Comparison of ENCODE assay signal across 8 cellular contexts in the genomic region with DNA sequence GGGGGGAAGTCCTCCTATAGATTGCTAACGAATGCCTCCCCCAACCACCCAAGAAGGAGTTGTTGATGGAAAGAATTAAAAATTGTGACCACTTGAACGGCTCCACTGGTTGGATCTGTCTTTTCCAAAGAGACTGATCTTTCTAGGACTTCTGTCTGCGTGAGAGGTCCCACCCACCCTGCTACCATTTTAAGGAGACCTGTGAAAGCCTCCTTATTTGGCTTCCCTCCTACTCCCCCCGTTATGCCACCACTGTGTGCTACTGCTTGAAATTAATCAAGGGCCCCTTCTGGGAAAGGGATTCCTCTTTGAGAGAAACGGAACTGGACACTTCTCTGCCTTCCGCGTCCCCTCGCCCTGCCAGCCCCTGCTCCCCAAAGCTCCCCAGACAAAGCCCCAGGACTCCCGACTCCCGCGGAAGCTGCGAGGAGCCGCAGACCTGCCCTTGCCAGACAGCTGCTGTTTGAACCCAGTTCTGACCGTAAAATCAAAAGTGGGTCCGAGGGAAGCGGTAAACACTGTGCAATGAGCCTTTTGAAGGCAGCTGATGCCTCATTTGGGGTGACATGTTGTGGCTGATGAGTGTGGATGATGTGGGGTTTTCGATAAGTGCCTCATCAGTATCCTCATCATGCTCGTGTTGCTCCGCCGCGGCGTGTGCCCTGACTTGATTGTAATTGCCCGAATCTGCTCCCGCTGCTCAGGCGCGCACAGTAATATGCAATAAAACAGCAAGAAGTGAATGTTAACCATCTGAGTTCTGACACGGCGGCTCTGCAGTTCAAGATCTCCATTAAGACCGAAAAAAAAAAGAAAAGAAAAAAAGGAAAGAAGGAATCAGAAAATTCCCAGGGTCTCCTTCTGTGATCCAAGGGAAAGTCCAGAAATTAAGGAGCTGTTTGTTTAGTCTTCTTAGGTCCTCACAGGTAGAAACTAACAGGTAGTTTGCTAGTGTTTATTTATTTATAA. TPM values are rescaled to one million over a fixed set of nuclear protein-coding genes. Genes with fewer than 3 reads are reported as not detected.
DNase-seq lines count a peak whose midpoint lies in the region; ATAC-seq and TF ChIP-seq lines count a peak whose summit lies in the region.

No MANE protein-coding gene starts in this region.

- peaks cover 51% of the 10 kb centered on the region for H3K27me3 Mint-ChIP-seq in GM23338 (ENCODE audit: insufficient read depth, low read depth, poor library complexity)
- peaks cover 42% of the 10 kb centered on the region for H3K27me3 Mint-ChIP-seq in activated T-helper 1 cell treated with anti-CD3 and anti-CD28 coated beads, Interleukin-12 subunit alpha, Interleukin-12 subunit beta, Interleukin-2, Interleukin-4 antibody, amounts not matched to agents 30 ng/mL and 10 ng/mL and 1 ng/mL, durations not matched to agents 14 hours and 24 hours and 36 hours (ENCODE audit: insufficient read depth)

- H3K4me3 ChIP-seq in GM23338 (peak overlapping the region; percentile 64), iPS-20b (ENCODE audit: low read length) (peak overlapping the region; percentile 63; the same call in 1 of the 2 replicates)

- H3K4me1 Mint-ChIP-seq in GM23338: peaks cover 84% of the 10 kb centered on the region
- H3K4me1 Mint-ChIP-seq in activated T-helper 1 cell treated with anti-CD3 and anti-CD28 coated beads, Interleukin-12 subunit alpha, Interleukin-12 subunit beta, Interleukin-2, Interleukin-4 antibody, amounts not matched to agents 30 ng/mL and 10 ng/mL and 1 ng/mL, durations not matched to agents 14 hours and 24 hours and 36 hours (ENCODE audit: low read depth): peaks cover 8% of the 10 kb centered on the region

- DNase-seq in GM23338 (ENCODE audit: low spot score): peak; percentile 56
- DNase-seq in activated T-helper 1 cell treated with anti-CD3 and anti-CD28 coated beads, Interleukin-12 subunit alpha, Interleukin-12 subunit beta, Interleukin-2, Interleukin-4 antibody, amounts not matched to agents 30 ng/mL and 10 ng/mL and 1 ng/mL, durations not matched to agents 14 hours and 24 hours and 36 hours (ENCODE audit: low spot score): no peak
- peak; percentile 1 to 12 for DNase-seq in stimulated activated CD8-positive, alpha-beta memory T cell treated with anti-CD3 and anti-CD28 coated beads, Interleukin-15, amount 100 ng/mL, for 48 hours (ENCODE audit: low read depth in 2 of 2)
- no peak for DNase-seq in RKO (ENCODE audit: low spot score)
- DNase-seq in NCI-H1436 (lab: John Stamatoyannopoulos, UW): no peak
- DNase-seq in GOT3 (lab: John Stamatoyannopoulos, UW): no peak

- H3K79me2 ChIP-seq in GM23338 (replicated peaks; ENCODE audit: insufficient read depth): no peaks in the 10 kb centered on the region

- no peaks in the 10 kb centered on the region for H3K9me2 ChIP-seq in GM23338 (ENCODE audit: insufficient read depth)

- H2AFZ ChIP-seq in GM23338: peak overlapping the region; percentile 94

- no peak for TF ChIP-seq CTCF in GM23338 (conservative IDR thresholded peaks at IDR 0.05; ENCODE audit: low read depth in 2 of 2)

- H3K36me3 ChIP-seq in GM23338 (ENCODE audit: insufficient read depth) (no peaks in the 10 kb centered on the region), iPS-20b (ENCODE audit: insufficient read depth, low read depth, low read length) (no peaks in the 10 kb centered on the region)

- H3K4me1 ChIP-seq in GM23338 (ENCODE audit: insufficient read depth): peaks cover 83% of the 10 kb centered on the region
- H3K4me1 ChIP-seq in iPS-20b (ENCODE audit: insufficient read depth, low read length): peaks cover 53% of the 10 kb centered on the region; the same call in 1 of the 2 replicates

- H3K4me2 ChIP-seq in GM23338: peak overlapping the region; percentile 88

- H3K27ac Mint-ChIP-seq in GM23338: no peak overlapping the region
- H3K27ac Mint-ChIP-seq in activated T-helper 1 cell treated with anti-CD3 and anti-CD28 coated beads, Interleukin-12 subunit alpha, Interleukin-12 subunit beta, Interleukin-2, Interleukin-4 antibody, amounts not matched to agents 30 ng/mL and 10 ng/mL and 1 ng/mL, durations not matched to agents 14 hours and 24 hours and 36 hours: no peak overlapping the region

- peaks cover 60% of the 10 kb centered on the region for H3K27me3 ChIP-seq in GM23338 (ENCODE audit: insufficient read depth)
- H3K27me3 ChIP-seq in iPS-20b (ENCODE audit: insufficient read depth, low read length): peaks cover 44% of the 10 kb centered on the region

- H4K20me1 ChIP-seq in GM23338 (replicated peaks; ENCODE audit: insufficient read depth): no peaks in the 10 kb centered on the region

- ATAC-seq in GM23338 (peak; percentile 49), GM19463 (IDR thresholded peaks at IDR 0.05; ENCODE audit: unreplicated experiment) (no peak)

- no peaks in the 10 kb centered on the region for H3K9me3 ChIP-seq in iPS-20b (ENCODE audit: insufficient read depth, low read depth, low read length)

- peak overlapping the region; percentile 11; the same call in 1 of the 2 replicates for H3K9ac ChIP-seq in iPS-20b (ENCODE audit: low read depth, low read length)

- no peaks in the 10 kb centered on the region for H3F3A ChIP-seq in GM23338 (replicated peaks; ENCODE audit: low read depth)

- intact Hi-C loops in activated T-helper 1 cell treated with anti-CD3 and anti-CD28 coated beads, Interleukin-12 subunit alpha, Interleukin-12 subunit beta, Interleukin-2, Interleukin-4 antibody, amounts not matched to agents 30 ng/mL and 10 ng/mL and 1 ng/mL, durations not matched to agents 14 hours and 24 hours and 36 hours (cut with micrococcal nuclease): no loop called here

- H3K4me3 Mint-ChIP-seq in GM23338: peak overlapping the region; percentile 79
- H3K4me3 Mint-ChIP-seq in activated T-helper 1 cell treated with anti-CD3 and anti-CD28 coated beads, Interleukin-12 subunit alpha, Interleukin-12 subunit beta, Interleukin-2, Interleukin-4 antibody, amounts not matched to agents 30 ng/mL and 10 ng/mL and 1 ng/mL, durations not matched to agents 14 hours and 24 hours and 36 hours: peak overlapping the region; percentile 61

- H3K36me3 Mint-ChIP-seq in GM23338 (ENCODE audit: low read depth): no peaks in the 10 kb centered on the region
- H3K36me3 Mint-ChIP-seq in activated T-helper 1 cell treated with anti-CD3 and anti-CD28 coated beads, Interleukin-12 subunit alpha, Interleukin-12 subunit beta, Interleukin-2, Interleukin-4 antibody, amounts not matched to agents 30 ng/mL and 10 ng/mL and 1 ng/mL, durations not matched to agents 14 hours and 24 hours and 36 hours (ENCODE audit: low read depth): no peaks in the 10 kb centered on the region

- H3K9me3 Mint-ChIP-seq in GM23338: no peaks in the 10 kb centered on the region
- H3K9me3 Mint-ChIP-seq in activated T-helper 1 cell treated with anti-CD3 and anti-CD28 coated beads, Interleukin-12 subunit alpha, Interleukin-12 subunit beta, Interleukin-2, Interleukin-4 antibody, amounts not matched to agents 30 ng/mL and 10 ng/mL and 1 ng/mL, durations not matched to agents 14 hours and 24 hours and 36 hours: no peaks in the 10 kb centered on the region

- H3K27ac ChIP-seq in GM23338 (ENCODE audit: low read depth): no peak overlapping the region
- H3K27ac ChIP-seq in iPS-20b (ENCODE audit: low read length): no peak overlapping the region

TF ChIP-seq in GM23338, 12 proteins besides CTCF, POLR2A, EP300 and RAD21:
- TF ChIP-seq EZH2phosphoT487 (IDR thresholded peaks at IDR 0.05; ENCODE audit: unreplicated experiment): no peak
- TF ChIP-seq NANOG (IDR thresholded peaks at IDR 0.05; ENCODE audit: borderline replicate concordance): no peak
- peak; percentile 31 for TF ChIP-seq EZH2 (IDR thresholded peaks at IDR 0.05; ENCODE audit: low read depth, unreplicated experiment)
- TF ChIP-seq CREB1 (CRISPR knock-in tag; IDR thresholded peaks at IDR 0.05; ENCODE audit: low read depth): no peak

RNA-seq across cellular contexts. Expression of gene MBIP, which starts 48.2 kb away (rescaled TPM):
- total RNA-seq in GM23338 (2014; rRNA removed; shearing (Covaris generic)): 24.4 TPM in 2 replicates
- polyA plus RNA-seq in GM23338 (2016; fragmentation: Nextera tagmentation; extraction: Ambion mirVana): 44.4 and 49.7 TPM in 2 replicates
- total RNA-seq in activated T-helper 1 cell treated with anti-CD3 and anti-CD28 coated beads, Interleukin-12 subunit alpha, Interleukin-12 subunit beta, Interleukin-2, Interleukin-4 antibody, amounts not matched to agents 30 ng/mL and 10 ng/mL and 1 ng/mL, durations not matched to agents 14 hours and 24 hours and 36 hours: 29.4 and 33.4 TPM in 2 replicates

Comparison
In these comparisons a context has a peak if more than half of its experiments do, and no peak if none do; other contexts are left out.
1. DNase-seq: peak in GM23338 (single experiment) and stimulated activated CD8-positive, alpha-beta memory T cell treated with anti-CD3 and anti-CD28 coated beads, Interleukin-15, amount 100 ng/mL, for 48 hours (2 of 2); none in activated T-helper 1 cell treated with anti-CD3 and anti-CD28 coated beads, Interleukin-12 subunit alpha, Interleukin-12 subunit beta, Interleukin-2, Interleukin-4 antibody, amounts not matched to agents 30 ng/mL and 10 ng/mL and 1 ng/mL, durations not matched to agents 14 hours and 24 hours and 36 hours (single experiment), RKO (single experiment), NCI-H1436 (single experiment) and GOT3 (single experiment).